ENCODE assay signal across 1 cellular context in genomic region chr19:54959840-54960239, GRCh38.
A peak's percentile ranks its signal among the peaks of the same experiment; 100 is the strongest.
TF ChIP-seq lines count a peak whose summit lies in the region.

No MANE protein-coding gene starts in this region.

TF ChIP-seq in GM12878, 131 proteins besides CTCF, POLR2A, EP300 and RAD21:
- TF ChIP-seq NR2C1 (IDR thresholded peaks at IDR 0.05) (no peak), IKZF1 (conservative IDR thresholded peaks at IDR 0.05) (no peak), PAX5 (IDR thresholded peaks at IDR 0.05; ENCODE audit: borderline replicate concordance, low read depth, low read length) (no peak), SPI1 (IDR thresholded peaks at IDR 0.05; ENCODE audit: borderline replicate concordance, insufficient read depth, low read depth, low read length) (peak; percentile 50; the same call in 1 of the 2 replicates), FOS (IDR thresholded peaks at IDR 0.05; ENCODE audit: borderline replicate concordance, extremely low read depth, insufficient read length) (no peak), ASH2L (IDR thresholded peaks at IDR 0.05; ENCODE audit: borderline replicate concordance, low read depth) (no peak), PML (IDR thresholded peaks at IDR 0.05; ENCODE audit: low read length) (no peak), RUNX3 (IDR thresholded peaks at IDR 0.05; ENCODE audit: low read length) (peak; percentile 56; the same call in 1 of the 2 replicates), IKZF2 (IDR thresholded peaks at IDR 0.05) (no peak)
TF ChIP-seq in GM12878: peak in this region for 2.
